In genomic region chr10:130074639-130075038, GRCh38 we compare ENCODE assay signal across 17 cellular contexts.
"Had no signal": no experiment of that assay in that cellular context is flagged by ENCODE, and none has a peak within 500 bp of the region (broad histone marks: within the 10 kb centered on the region; RNA-seq: fewer than 3 reads in every experiment).

No MANE protein-coding gene starts in this region.

- H3K27me3 ChIP-seq: breast epithelium, tibial nerve, uterus had no signal

- H3K4me3 Mint-ChIP-seq: activated naive CD8-positive, alpha-beta T cell treated with anti-CD3 and anti-CD28 coated beads, Interleukin-2, amount 10 ng/mL, durations not matched to agents 7 days and 5 days; immature natural killer cell; natural killer cell had no signal

- DNase-seq: activated CD4-positive, CD25-positive, alpha-beta regulatory T cell treated with anti-CD3 and anti-CD28 coated beads, Interleukin-2, amount 50 U/mL, for 72 hours; activated naive CD4-positive, alpha-beta T cell; activated naive CD8-positive, alpha-beta T cell treated with anti-CD3 and anti-CD28 coated beads, Interleukin-2, amount 10 ng/mL, durations not matched to agents 7 days and 5 days; activated T-cell treated with anti-CD3 and anti-CD28 coated beads for 4 hours; erythroblast; glutamatergic neuron; hypothalamus; immature natural killer cell; mesenchymal stem cell; natural killer cell; retina; stimulated activated CD4-positive, alpha-beta T cell treated with anti-CD3 and anti-CD28 coated beads, Interleukin-2, amount 100 ng/mL, for 48 hours; stimulated activated naive CD4-positive, alpha-beta T cell; substantia nigra; uterus had no signal

- H3K4me1 Mint-ChIP-seq: activated naive CD8-positive, alpha-beta T cell treated with anti-CD3 and anti-CD28 coated beads, Interleukin-2, amount 10 ng/mL, durations not matched to agents 7 days and 5 days had no signal

- H3K27ac ChIP-seq: breast epithelium, tibial nerve, uterus had no signal

- H3K9me3 ChIP-seq: breast epithelium, uterus had no signal

- H3K4me1 ChIP-seq: breast epithelium, tibial nerve, uterus had no signal

- H3K27me3 Mint-ChIP-seq: activated naive CD8-positive, alpha-beta T cell treated with anti-CD3 and anti-CD28 coated beads, Interleukin-2, amount 10 ng/mL, durations not matched to agents 7 days and 5 days had no signal

- ATAC-seq: natural killer cell had no signal

- H3K36me3 ChIP-seq: breast epithelium, uterus had no signal

- H3K27ac Mint-ChIP-seq: activated naive CD8-positive, alpha-beta T cell treated with anti-CD3 and anti-CD28 coated beads, Interleukin-2, amount 10 ng/mL, durations not matched to agents 7 days and 5 days; natural killer cell had no signal

- H3K4me3 ChIP-seq: breast epithelium, tibial nerve, uterus had no signal
